Comparison of ENCODE assay signal across 8 cellular contexts in the genomic region with DNA sequence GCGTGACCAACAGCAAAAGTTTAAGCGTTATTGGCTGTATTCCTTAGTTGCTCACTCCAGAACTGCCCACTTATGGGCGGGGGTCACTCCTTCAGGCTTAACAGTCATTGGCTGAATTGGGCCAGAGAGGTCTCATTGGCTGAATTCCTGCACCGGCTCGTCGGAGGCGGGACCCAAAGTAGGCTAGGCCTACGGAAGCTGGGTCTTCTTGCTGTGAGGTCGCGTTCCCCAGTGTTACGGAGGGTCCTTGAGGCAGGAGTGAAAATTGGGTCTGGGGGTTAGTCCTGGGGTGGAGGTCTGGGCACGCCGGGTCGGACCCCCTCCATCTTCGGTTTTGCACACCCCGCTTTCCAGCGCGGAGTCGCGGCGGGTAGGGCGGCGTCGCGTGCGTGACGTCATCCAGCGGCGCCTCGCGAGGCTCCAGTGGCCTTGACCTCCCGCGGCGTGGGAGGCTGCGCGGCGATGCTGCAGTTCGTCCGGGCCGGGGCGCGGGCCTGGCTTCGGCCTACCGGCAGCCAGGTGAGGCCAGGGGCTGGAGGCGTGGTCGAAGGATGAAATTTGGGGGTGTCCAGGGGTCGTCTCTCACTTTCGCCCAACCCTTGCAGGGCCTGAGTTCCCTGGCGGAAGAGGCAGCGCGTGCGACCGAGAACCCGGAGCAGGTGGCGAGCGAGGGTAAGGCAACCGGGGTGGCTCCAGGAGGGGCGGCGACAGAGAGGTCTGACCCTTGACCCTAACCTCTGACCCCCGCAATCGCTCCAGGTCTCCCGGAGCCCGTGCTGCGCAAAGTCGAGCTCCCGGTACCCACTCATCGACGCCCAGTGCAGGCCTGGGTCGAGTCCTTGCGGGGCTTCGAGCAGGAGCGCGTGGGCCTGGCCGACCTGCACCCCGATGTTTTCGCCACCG. TPM values are rescaled to one million over a fixed set of nuclear protein-coding genes. Genes with fewer than 3 reads are reported as not detected.
DNase-seq lines count a peak whose midpoint lies in the region; ATAC-seq lines count a peak whose summit lies in the region.

TSS of gene MRPL4 (plus strand) at position 423 of the 903 bp plus-strand sequence. CDS start at position 463, 40 bp downstream.

- H3K36me3 ChIP-seq in NT2/D1 (ENCODE audit: insufficient read depth, insufficient read length, low read length) = peaks cover 34% of the 10 kb centered on the region
- peaks cover 3% of the 10 kb centered on the region for H3K36me3 ChIP-seq in endocrine pancreas (ENCODE audit: control insufficient read depth, insufficient read depth, low read length)
- H3K36me3 ChIP-seq in mesendoderm (ENCODE audit: control insufficient read depth, insufficient read depth, low read length) = peaks cover 5% of the 10 kb centered on the region

- H3K79me1 ChIP-seq in mesendoderm (ENCODE audit: low read length) = peaks cover 4% of the 10 kb centered on the region

- peak within 1 kb of the TSS; percentile 87 for H3K56ac ChIP-seq in mesendoderm (ENCODE audit: low read length)

- H3K4me1 Mint-ChIP-seq in activated CD8-positive, alpha-beta memory T cell treated with anti-CD3 and anti-CD28 coated beads, Interleukin-2, amount 10 ng/mL, durations not matched to agents 7 days and 5 days = peaks cover 37% of the 10 kb centered on the region

- peak within 1 kb of the TSS; percentile 17 for H3K4ac ChIP-seq in mesendoderm (ENCODE audit: low read depth, low read length)

- H2BK120ac ChIP-seq in mesendoderm (ENCODE audit: low read depth, low read length) = no peak within 1 kb of the TSS

- H3K27ac ChIP-seq in mesendoderm (ENCODE audit: low read depth, low read length) = no peak within 1 kb of the TSS

- peak; percentile 85 for ATAC-seq in GM21381 (IDR thresholded peaks at IDR 0.05; ENCODE audit: unreplicated experiment)
- ATAC-seq in activated CD8-positive, alpha-beta memory T cell treated with anti-CD3 and anti-CD28 coated beads, Interleukin-2, amount 10 ng/mL, durations not matched to agents 7 days and 5 days = peak; percentile 98

- H3K36me3 Mint-ChIP-seq in activated CD8-positive, alpha-beta memory T cell treated with anti-CD3 and anti-CD28 coated beads, Interleukin-2, amount 10 ng/mL, durations not matched to agents 7 days and 5 days = peaks cover 27% of the 10 kb centered on the region

- H3K4me2 ChIP-seq in mesendoderm (ENCODE audit: low read length) = peak within 1 kb of the TSS; percentile 59

- no peak within 1 kb of the TSS for H2AK5ac ChIP-seq in mesendoderm (ENCODE audit: low read length)

- H3K4me1 ChIP-seq in NT2/D1 (ENCODE audit: insufficient read depth, insufficient read length) (no peaks in the 10 kb centered on the region), endocrine pancreas (ENCODE audit: control insufficient read depth, insufficient read depth, low read length) (no peaks in the 10 kb centered on the region), mesendoderm (ENCODE audit: control insufficient read depth, low read depth, low read length) (no peaks in the 10 kb centered on the region)

- peak within 1 kb of the TSS; percentile 96 for H3K27ac Mint-ChIP-seq in activated CD8-positive, alpha-beta memory T cell treated with anti-CD3 and anti-CD28 coated beads, Interleukin-2, amount 10 ng/mL, durations not matched to agents 7 days and 5 days

- H3K9me3 ChIP-seq in NT2/D1 (ENCODE audit: insufficient read depth, low read length) (no peaks in the 10 kb centered on the region), endocrine pancreas (ENCODE audit: control insufficient read depth, low read length) (no peaks in the 10 kb centered on the region)

- CTCF ChIA-PET in activated CD8-positive, alpha-beta memory T cell treated with anti-CD3 and anti-CD28 coated beads, Interleukin-2, amount 10 ng/mL, durations not matched to agents 7 days and 5 days (lab: Charles Lee) = interaction anchor here (0.8 to 14.8 kb wide), 11 partner anchors 16 to 319 kb away, joined by 3 to 339 read pairs (median 6); partner anchors contain the start of genes ICAM1 and S1PR2

- no peaks in the 10 kb centered on the region for H3K27me3 ChIP-seq in NT2/D1 (ENCODE audit: insufficient read depth, insufficient read length)
- no peaks in the 10 kb centered on the region for H3K27me3 ChIP-seq in endocrine pancreas (ENCODE audit: control insufficient read depth, insufficient read depth, low read length)
- H3K27me3 ChIP-seq in mesendoderm (ENCODE audit: insufficient read depth, low read length, poor library complexity) = no peaks in the 10 kb centered on the region

- H2BK5ac ChIP-seq in mesendoderm (ENCODE audit: low read length) = peak within 1 kb of the TSS; percentile 1

- no peaks in the 10 kb centered on the region for H3K27me3 Mint-ChIP-seq in activated CD8-positive, alpha-beta memory T cell treated with anti-CD3 and anti-CD28 coated beads, Interleukin-2, amount 10 ng/mL, durations not matched to agents 7 days and 5 days

- H3K79me2 ChIP-seq in mesendoderm (ENCODE audit: control insufficient read depth, insufficient read depth, low read length) = peaks cover 4% of the 10 kb centered on the region

- DNase-seq in COR-L47 (lab: John Stamatoyannopoulos, UW) = peak; percentile 98
- peak; percentile 76 to 100 (median 99) for DNase-seq in HUDEP-2 (lab: John Stamatoyannopoulos, UW; ENCODE audit: unreplicated experiment in 76 of 76)
- peak; percentile 97 for DNase-seq in NT2/D1 (ENCODE audit: low read depth, low spot score)
- DNase-seq in activated CD8-positive, alpha-beta memory T cell treated with anti-CD3 and anti-CD28 coated beads, Interleukin-2, amount 10 ng/mL, durations not matched to agents 7 days and 5 days = peak; percentile 99
- DNase-seq in mesendoderm = peak; percentile 100
- peak; percentile 91 for DNase-seq in stimulated activated CD8-positive, alpha-beta memory T cell treated with anti-CD3 and anti-CD28 coated beads, Interleukin-15, amount 100 ng/mL, for 1 hour (ENCODE audit: low read depth)

- peak within 1 kb of the TSS; percentile 70 for H3K18ac ChIP-seq in mesendoderm (ENCODE audit: low read length)

- H2BK15ac ChIP-seq in mesendoderm (replicated peaks; ENCODE audit: low read depth) = no peak within 1 kb of the TSS

- H3K4me3 ChIP-seq in NT2/D1 (ENCODE audit: insufficient read length, low read depth) = peak within 1 kb of the TSS; percentile 99
- peak within 1 kb of the TSS; percentile 70 for H3K4me3 ChIP-seq in endocrine pancreas (ENCODE audit: control insufficient read depth, insufficient read depth, low read length)
- H3K4me3 ChIP-seq in mesendoderm (ENCODE audit: low read length) = peak within 1 kb of the TSS; percentile 56

- H3K9ac ChIP-seq in NT2/D1 (ENCODE audit: insufficient read length, low read depth) (peak within 1 kb of the TSS; percentile 98), endocrine pancreas (ENCODE audit: control insufficient read depth, insufficient read depth, low read length) (peak within 1 kb of the TSS; percentile 93), mesendoderm (ENCODE audit: low read length) (peak within 1 kb of the TSS; percentile 76)

- no CpG with 5 or more reads among the region's 77 CpGs for WGBS in mesendoderm (ENCODE audit: extremely low coverage, insufficient coverage, low lambda C conversion rate)

- H4K5ac ChIP-seq in mesendoderm (ENCODE audit: low read length) = no peak within 1 kb of the TSS

- no peaks in the 10 kb centered on the region for H3K9me3 Mint-ChIP-seq in activated CD8-positive, alpha-beta memory T cell treated with anti-CD3 and anti-CD28 coated beads, Interleukin-2, amount 10 ng/mL, durations not matched to agents 7 days and 5 days (ENCODE audit: low read depth)

- H3K4me3 Mint-ChIP-seq in activated CD8-positive, alpha-beta memory T cell treated with anti-CD3 and anti-CD28 coated beads, Interleukin-2, amount 10 ng/mL, durations not matched to agents 7 days and 5 days = peak within 1 kb of the TSS; percentile 99

- H3K23ac ChIP-seq in mesendoderm (ENCODE audit: low read length) = no peak within 1 kb of the TSS

- no peak within 1 kb of the TSS for H4K8ac ChIP-seq in mesendoderm (ENCODE audit: low read depth, low read length)

RNA-seq across cellular contexts. Expression of gene MRPL4, which starts in this region (rescaled TPM):
- 100 to 1,000 TPM in 1 of 2 experiments, 10 to 100 TPM in 1; 85.4 to 112 TPM for total RNA-seq in activated CD8-positive, alpha-beta memory T cell treated with anti-CD3 and anti-CD28 coated beads, Interleukin-2, amount 10 ng/mL, durations not matched to agents 7 days and 5 days
- 69.8 TPM for polyA plus RNA-seq in mesendoderm (2013, experiment 1 of 2)
- 66.0 TPM for polyA plus RNA-seq in mesendoderm (2013, experiment 2 of 2)
